1 cellular context compared by ENCODE assay signal in genomic region chr3:55085231-55085630, GRCh38.
TF ChIP-seq lines count a peak whose summit lies in the region.

No MANE protein-coding gene starts in this region.

TF ChIP-seq in WTC11, 78 proteins besides CTCF, POLR2A, EP300 and RAD21 (continued from another document):
- no peak for TF ChIP-seq STAT6 (CRISPR knock-in tag; conservative IDR thresholded peaks at IDR 0.05; ENCODE audit: low read depth)
